Comparison of ENCODE assay signal across 9 cellular contexts in genomic region chr2:21372654-21373053, GRCh38.
DNase-seq lines count a peak whose midpoint lies in the region; FAIRE-seq and TF ChIP-seq lines count a peak whose summit lies in the region.
"Had no signal": no experiment of that assay in that cellular context is flagged by ENCODE, and none has a peak within 500 bp of the region (broad histone marks: within the 10 kb centered on the region; RNA-seq: fewer than 3 reads in every experiment).

No MANE protein-coding gene starts in this region.

- no peaks in the 10 kb centered on the region for H3K9me3 Mint-ChIP-seq in H9

- no peak overlapping the region for H3K27ac ChIP-seq in H9 (ENCODE audit: insufficient read length, low read depth, low read length)
- H3K27ac ChIP-seq in PC-9 = no peak overlapping the region

- intact Hi-C loops in PC-9 (cut with micrococcal nuclease; ENCODE audit: unreplicated experiment) = no loop called here

- no CpG with 5 or more reads among the region's 2 CpGs for WGBS in H9 (ENCODE audit: extremely low coverage, insufficient read length, low lambda C conversion rate)

- H3K23me2 ChIP-seq in H9 (ENCODE audit: insufficient read length, low read depth, low read length, poor library complexity, severe bottlenecking) = no peaks in the 10 kb centered on the region

- H3K9me3 ChIP-seq in H9 (ENCODE audit: control insufficient read depth, low read depth, low read length) = no peaks in the 10 kb centered on the region
- no peaks in the 10 kb centered on the region for H3K9me3 ChIP-seq in PC-9 (ENCODE audit: insufficient read depth, low read depth)

- H3K4me3 ChIP-seq in PC-9 = no peak overlapping the region

- H2AFZ ChIP-seq in H9 (ENCODE audit: low read length) (no peak overlapping the region), PC-9 (no peak overlapping the region)

- no peak overlapping the region for H3K23ac ChIP-seq in H9 (ENCODE audit: insufficient read length, low read depth, low read length)

- H2BK15ac ChIP-seq in H9 (ENCODE audit: low read depth, low read length) = no peak overlapping the region

- no peaks in the 10 kb centered on the region; a peak in 1 of 7 replicates for H3K36me3 Mint-ChIP-seq in H9 (ENCODE audit: insufficient read depth in 1 of 3, low read depth in 3 of 3)

- no peak overlapping the region for H3K27ac Mint-ChIP-seq in H9

- no TSS peak for BruUV-seq in PC-9 (replicated peaks; lab: Mats Ljungman, UMichigan)

- H3K56ac ChIP-seq in H9 (ENCODE audit: insufficient read length, low read depth, low read length) = no peak overlapping the region

- H3K79me1 ChIP-seq in H9 (ENCODE audit: insufficient read depth, low read depth, low read length, poor library complexity, severe bottlenecking) = no peaks in the 10 kb centered on the region

- H2AK5ac ChIP-seq in H9 (ENCODE audit: insufficient read length, low read length) = no peak overlapping the region

- H3F3A ChIP-seq in PC-9 (ENCODE audit: insufficient read depth, low read depth) = no peaks in the 10 kb centered on the region

- no peak overlapping the region for H4K5ac ChIP-seq in H9 (ENCODE audit: insufficient read length, low read depth, low read length)

- no peaks in the 10 kb centered on the region for H3K27me3 Mint-ChIP-seq in H9 (ENCODE audit: low read depth)

- H3K4ac ChIP-seq in H9 (ENCODE audit: low read depth, low read length) = no peak overlapping the region

- peak; percentile 16 for TF ChIP-seq CTCF in D721Med (IDR thresholded peaks at IDR 0.05; ENCODE audit: insufficient read depth, missing control alignments)
- TF ChIP-seq CTCF in H9 (conservative IDR thresholded peaks at IDR 0.05) = peak; percentile 81
- TF ChIP-seq CTCF in PC-9 (conservative IDR thresholded peaks at IDR 0.05) = peak; percentile 46

- H4K91ac ChIP-seq in H9 (ENCODE audit: insufficient read length, low read depth, low read length) = no peak overlapping the region

- peaks cover 8 to 20% of the 10 kb centered on the region in 2 experiments for H3K4me1 Mint-ChIP-seq in H9

- H3K9ac ChIP-seq in H9 (ENCODE audit: extremely low read depth, insufficient read length, low read length) = no peak overlapping the region

- H4K8ac ChIP-seq in H9 (replicated peaks; ENCODE audit: insufficient read length, low read depth, low read length) = no peak overlapping the region

- no peaks in the 10 kb centered on the region for H3K36me3 ChIP-seq in PC-9 (ENCODE audit: low read depth)

- H3K4me1 ChIP-seq in H9 (ENCODE audit: insufficient read depth, low read length) (no peaks in the 10 kb centered on the region), PC-9 (replicated peaks; ENCODE audit: insufficient read depth) (no peaks in the 10 kb centered on the region)

- no peak for FAIRE-seq in D721Med (lab: Jason Lieb, UNC)

- no peaks in the 10 kb centered on the region for H4K20me1 ChIP-seq in H9 (ENCODE audit: control insufficient read depth, insufficient read depth, insufficient read length)
- H4K20me1 ChIP-seq in PC-9 (ENCODE audit: insufficient read depth) = no peaks in the 10 kb centered on the region

- DNase-seq in D721Med (ENCODE audit: insufficient read length, low spot score) = no peak
- peak; percentile 53 for DNase-seq in H9
- no peak for DNase-seq in PC-9
- DNase-seq in iris pigment epithelial cell (ENCODE audit: low read depth) = peak; percentile 36
- DNase-seq in activated T-cell treated with anti-CD3 and anti-CD28 coated beads, Interleukin-2, amount 50 U/mL, for 48 hours = no peak
- no peak for DNase-seq in dermis blood vessel endothelial cell
- no peak for DNase-seq in middle frontal gyrus (ENCODE audit: extremely low spot score, low spot score)
- no peak for DNase-seq in effector CD8-positive, alpha-beta T cell (lab: John Stamatoyannopoulos, UW)
- DNase-seq: KG1 had no signal

- no peak overlapping the region for H2BK12ac ChIP-seq in H9 (ENCODE audit: insufficient read length, low read depth, low read length)

- H3K14ac ChIP-seq in H9 (ENCODE audit: insufficient read depth, low read length) = no peak overlapping the region

- H3K27me3 ChIP-seq in H9 (ENCODE audit: insufficient read depth, low read length) = no peaks in the 10 kb centered on the region
- no peaks in the 10 kb centered on the region for H3K27me3 ChIP-seq in PC-9 (ENCODE audit: insufficient read depth, low read depth)

- no peak overlapping the region for H3K18ac ChIP-seq in H9 (ENCODE audit: insufficient read length, low read depth, low read length)

- no peaks in the 10 kb centered on the region for H3K9me2 ChIP-seq in PC-9 (ENCODE audit: insufficient read depth)

- H3T11ph ChIP-seq in H9 (ENCODE audit: low read length) = no peak overlapping the region

- POLR2A ChIA-PET in PC-9 (lab: Charles Lee; ENCODE audit: unreplicated experiment) = no interaction called here

- H2BK5ac ChIP-seq in H9 (ENCODE audit: insufficient read length, low read length) = no peak overlapping the region

- H2BK20ac ChIP-seq in H9 (ENCODE audit: low read depth, low read length, poor library complexity, severe bottlenecking) = no peak overlapping the region

- H3K4me3 Mint-ChIP-seq in H9 = no peak overlapping the region

- CTCF ChIA-PET in PC-9 (lab: Charles Lee) = no interaction called here

- H2BK120ac ChIP-seq in H9 (ENCODE audit: low read depth, low read length, poor library complexity, severe bottlenecking) = no peak overlapping the region

- H3K4me2 ChIP-seq in H9 (ENCODE audit: insufficient read depth, insufficient read length, low read length) (no peak overlapping the region), PC-9 (no peak overlapping the region)

- H3K79me2 ChIP-seq in H9 (ENCODE audit: insufficient read depth, low read length) (no peaks in the 10 kb centered on the region), PC-9 (ENCODE audit: low read depth) (no peaks in the 10 kb centered on the region)

Comparison
In these comparisons a context has a peak if more than half of its experiments do, and no peak if none do; other contexts are left out.
1. DNase-seq: peak in H9 (single experiment) and iris pigment epithelial cell (single experiment); none in D721Med (single experiment), PC-9 (0 of 2), activated T-cell treated with anti-CD3 and anti-CD28 coated beads, Interleukin-2, amount 50 U/mL, for 48 hours (0 of 2), dermis blood vessel endothelial cell (single experiment), middle frontal gyrus (single experiment) and effector CD8-positive, alpha-beta T cell (single experiment).
2. CTCF ChIP-seq: peak in every context shown above with its lines; median percentile 81 in H9; 46 in PC-9; 16 in D721Med.